8 cellular contexts compared by ENCODE assay signal in the genomic region with DNA sequence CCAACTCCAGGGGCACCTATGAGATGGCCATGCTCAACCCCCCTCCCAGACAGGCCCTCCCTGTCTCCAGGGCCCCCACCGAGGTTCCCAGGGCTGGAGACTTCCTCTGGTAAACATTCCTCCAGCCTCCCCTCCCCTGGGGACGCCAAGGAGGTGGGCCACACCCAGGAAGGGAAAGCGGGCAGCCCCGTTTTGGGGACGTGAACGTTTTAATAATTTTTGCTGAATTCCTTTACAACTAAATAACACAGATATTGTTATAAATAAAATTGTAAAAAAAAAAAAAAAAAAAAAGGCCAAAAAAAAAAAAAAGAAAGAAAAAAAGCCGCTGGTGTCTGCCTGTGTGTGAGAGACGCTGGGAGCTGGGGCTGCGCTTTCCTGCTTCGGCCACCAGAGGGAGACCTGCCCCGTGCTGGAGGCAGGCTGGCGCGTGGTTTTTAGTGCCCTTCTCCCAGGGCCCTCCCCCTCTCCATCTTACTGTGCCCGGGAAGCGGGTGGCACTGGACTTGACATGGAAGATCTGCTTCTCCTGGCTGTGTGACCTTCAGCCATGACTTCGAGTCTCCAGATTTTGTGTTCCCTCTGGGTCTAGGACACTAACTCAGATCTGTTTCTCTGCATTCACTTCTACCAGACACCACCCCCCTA. TPM values are rescaled to one million over a fixed set of nuclear protein-coding genes. Genes with fewer than 3 reads are reported as not detected.
DNase-seq lines count a peak whose midpoint lies in the region; ATAC-seq, FAIRE-seq and TF ChIP-seq lines count a peak whose summit lies in the region.

No MANE protein-coding gene starts in this region.

- peaks cover 6% of the 10 kb centered on the region for H3K27me3 ChIP-seq in mammary epithelial cell (ENCODE audit: insufficient read depth, low read length)

- no peaks in the 10 kb centered on the region for H3K9me3 ChIP-seq in mammary epithelial cell (replicated peaks; ENCODE audit: insufficient read depth, low read length)

- no peaks in the 10 kb centered on the region for H3K36me3 ChIP-seq in mammary epithelial cell (ENCODE audit: insufficient read depth, low read length)

- in situ Hi-C loops in mammary epithelial cell (cut with MboI; ENCODE audit: low sequenced_read_pairs in 2 of 2): no loop called here

- no peaks in the 10 kb centered on the region for H3K79me2 ChIP-seq in mammary epithelial cell (ENCODE audit: insufficient read depth, low read length)

- peaks cover 15% of the 10 kb centered on the region for H3K4me1 ChIP-seq in mammary epithelial cell (ENCODE audit: insufficient read depth, low read length)

- H3K4me3 ChIP-seq in mammary epithelial cell (replicated peaks in 1 of 3; ENCODE audit: insufficient read depth in 1 of 3, low read depth in 2 of 3, low read length in 3 of 3): no peak overlapping the region

- intact Hi-C loops in mammary epithelial cell (cut with micrococcal nuclease): loop anchor here (1.0 kb wide), 4 partner anchors 26 to 249 kb away; no protein-coding TSS in a partner anchor

- H4K20me1 ChIP-seq in mammary epithelial cell (ENCODE audit: insufficient read depth, low read length): no peaks in the 10 kb centered on the region

- DNase-seq in D721Med (ENCODE audit: insufficient read length, low spot score) (peak; percentile 77), NCI-H2196 treated with DMSO at 0.1 percent for 48 hours (lab: John Stamatoyannopoulos, UW; ENCODE audit: unreplicated experiment) (peak; percentile 78), mammary epithelial cell (peak; percentile 68)
- DNase-seq in activated CD4-positive, CD25-positive, alpha-beta regulatory T cell (lab: John Stamatoyannopoulos, UW): peak; percentile 66 to 77 (median 69)
- peak; percentile 69 to 73 (median 72) for DNase-seq in stimulated activated CD4-positive, alpha-beta T cell treated with anti-CD3 and anti-CD28 coated beads, Interleukin-1b, Interleukin-23, amount 100 ng/mL, for 24 hours (ENCODE audit: low read depth in 4 of 4, low spot score in 1 of 4)

- peak; percentile 54 for ATAC-seq in HG02798 (IDR thresholded peaks at IDR 0.05; ENCODE audit: poor library complexity, unreplicated experiment)
- ATAC-seq in GM18867 (IDR thresholded peaks at IDR 0.05; ENCODE audit: unreplicated experiment): no peak

- no peak for FAIRE-seq in D721Med (lab: Jason Lieb, UNC)
- FAIRE-seq in islet of Langerhans (lab: Jason Lieb, UNC): peak; percentile 30

- no peak overlapping the region for H3K27ac ChIP-seq in mammary epithelial cell (ENCODE audit: insufficient read depth, low read depth, low read length)

- 15% methylated on average over 12 of the region's 16 CpGs for WGBS in mammary epithelial cell (ENCODE audit: low coverage, missing lambda C conversion rate)

- dilution Hi-C loops in mammary epithelial cell (cut with HindIII; ENCODE audit: low sequenced_read_pairs): no loop called here

- no peak overlapping the region for H3K4me2 ChIP-seq in mammary epithelial cell (ENCODE audit: insufficient read depth, low read depth, low read length)

- TF ChIP-seq CTCF in D721Med (IDR thresholded peaks at IDR 0.05; ENCODE audit: insufficient read depth, missing control alignments): peak; percentile 81
- peak; percentile 95 to 96 for TF ChIP-seq CTCF in mammary epithelial cell (conservative IDR thresholded peaks at IDR 0.05 in 1 of 2, IDR thresholded peaks at IDR 0.05 in 1 of 2; ENCODE audit: extremely low read depth in 1 of 2, insufficient read depth in 1 of 2, low read depth in 1 of 2, low read length in 2 of 2)

- BruUV-seq in mammary epithelial cell (replicated peaks; lab: Mats Ljungman, UMichigan): no TSS peak

- peak overlapping the region; percentile 22 for H2AFZ ChIP-seq in mammary epithelial cell (ENCODE audit: low read depth, low read length)

- H3K9ac ChIP-seq in mammary epithelial cell (ENCODE audit: insufficient read depth, low read length): no peak overlapping the region

- CTCF ChIA-PET in mammary epithelial cell (lab: Charles Lee; ENCODE audit: low non-redundant PET): interaction anchor here (0.6 to 1.0 kb wide), 2 partner anchors 29 to 82 kb away, joined by 6 to 8 read pairs; no protein-coding TSS in a partner anchor

RNA-seq across cellular contexts. Expression of gene NXPH4, which starts 3.4 kb away (rescaled TPM):
- 1 to 10 TPM in 1 of 2 donors, under 1 TPM in 1; 0.67 to 5.3 TPM for total RNA-seq in mammary epithelial cell
- 0.51 TPM for polyA plus RNA-seq in mammary epithelial cell
- 0.41 TPM for polyA minus RNA-seq in mammary epithelial cell

RNA-seq across cellular contexts. Expression of gene SHMT2, which starts 16.3 kb away (rescaled TPM):
- total RNA-seq in mammary epithelial cell: 100 to 1,000 TPM; 266 to 337 TPM
- polyA plus RNA-seq in mammary epithelial cell: 285 TPM
- polyA minus RNA-seq in mammary epithelial cell: 190 TPM

RNA-seq across cellular contexts. Expression of gene STAC3, which starts 37.8 kb away (rescaled TPM):
- 1 to 10 TPM in 1 of 2 donors, under 1 TPM in 1; 0.50 to 1.2 TPM for total RNA-seq in mammary epithelial cell
- 0.35 TPM for polyA plus RNA-seq in mammary epithelial cell
- polyA minus RNA-seq in mammary epithelial cell: not detected
